In genomic region chr21:31922881-31923280, GRCh38 we compare ENCODE assay signal across 19 cellular contexts.
"Had no signal": no experiment of that assay in that cellular context is flagged by ENCODE, and none has a peak within 500 bp of the region (broad histone marks: within the 10 kb centered on the region; RNA-seq: fewer than 3 reads in every experiment).

No MANE protein-coding gene starts in this region.

- H3K36me3 Mint-ChIP-seq: naive thymus-derived CD4-positive, alpha-beta T cell; stimulated activated naive B cell treated with anti-CD40 and anti-IgM and Interleukin-4, amounts not matched to agents 10 μg/mL and 1 μg/mL and 100 μg/mL, for 72 hours had no signal

- H3K4me1 Mint-ChIP-seq: naive thymus-derived CD4-positive, alpha-beta T cell; stimulated activated naive B cell treated with anti-CD40 and anti-IgM and Interleukin-4, amounts not matched to agents 10 μg/mL and 1 μg/mL and 100 μg/mL, for 72 hours had no signal

- H3K27ac Mint-ChIP-seq: activated naive CD4-positive, alpha-beta T cell treated with anti-CD3 and anti-CD28 coated beads for 36 hours; stimulated activated naive B cell treated with anti-CD40 and anti-IgM and Interleukin-4, amounts not matched to agents 10 μg/mL and 1 μg/mL and 100 μg/mL, for 72 hours had no signal

- H3K4me1 ChIP-seq: gastrocnemius medialis, left ventricle myocardium inferior, pancreas, spleen had no signal

- DNase-seq: activated CD4-positive, alpha-beta T cell treated with anti-CD3 and anti-CD28 coated beads, Interleukin-2, amount 50 U/mL, for 1 hour; activated CD4-positive, CD25-positive, alpha-beta regulatory T cell treated with anti-CD3 and anti-CD28 coated beads, Interleukin-2, amount 50 U/mL, for 72 hours; activated CD8-positive, alpha-beta memory T cell treated with anti-CD3 and anti-CD28 coated beads, Interleukin-2, amount 50 U/mL, for 4 hours; activated naive CD4-positive, alpha-beta T cell treated with anti-CD3 and anti-CD28 coated beads for 36 hours; activated T-cell treated with anti-CD3 and anti-CD28 coated beads, Interleukin-2, amount 50 U/mL, for 4 hours; body of pancreas; caudate nucleus; erythroblast; gastrocnemius medialis; head of caudate nucleus; kidney glomerular epithelial cell; left ventricle myocardium inferior; naive thymus-derived CD4-positive, alpha-beta T cell; pancreas; spleen; stimulated activated naive B cell treated with anti-CD40 and anti-IgM and Interleukin-4, amounts not matched to agents 10 μg/mL and 1 μg/mL and 100 μg/mL, for 72 hours; T-helper 2 cell had no signal

- ATAC-seq: activated T-cell treated with anti-CD3 and anti-CD28 coated beads, Interleukin-2, amount 50 U/mL, for 4 hours; body of pancreas; gastrocnemius medialis; naive thymus-derived CD4-positive, alpha-beta T cell; pancreas; sciatic nerve; stimulated activated naive B cell treated with anti-CD40 and anti-IgM and Interleukin-4, amounts not matched to agents 10 μg/mL and 1 μg/mL and 100 μg/mL, for 72 hours had no signal

- H3K4me3 ChIP-seq: body of pancreas, gastrocnemius medialis, left ventricle myocardium inferior, pancreas, spleen had no signal

- H3K27me3 ChIP-seq: body of pancreas, gastrocnemius medialis, pancreas, spleen had no signal

- H3K4me3 Mint-ChIP-seq: activated naive CD4-positive, alpha-beta T cell treated with anti-CD3 and anti-CD28 coated beads for 36 hours; activated T-cell treated with anti-CD3 and anti-CD28 coated beads, Interleukin-2, amount 50 U/mL, for 4 hours; naive thymus-derived CD4-positive, alpha-beta T cell; stimulated activated naive B cell treated with anti-CD40 and anti-IgM and Interleukin-4, amounts not matched to agents 10 μg/mL and 1 μg/mL and 100 μg/mL, for 72 hours had no signal

- H3K36me3 ChIP-seq: gastrocnemius medialis, left ventricle myocardium inferior, pancreas, spleen had no signal

- H3K27ac ChIP-seq: body of pancreas, gastrocnemius medialis, left ventricle myocardium inferior, pancreas, spleen, VCaP had no signal

- H3K9me3 ChIP-seq: body of pancreas, gastrocnemius medialis, pancreas had no signal
